ENCODE assay signal across 29 cellular contexts in genomic region chr4:85427123-85427522, GRCh38.
"Had no signal": no experiment of that assay in that cellular context is flagged by ENCODE, and none has a peak within 500 bp of the region (broad histone marks: within the 10 kb centered on the region; RNA-seq: fewer than 3 reads in every experiment).

No MANE protein-coding gene starts in this region.

- H3K4me1 ChIP-seq: colonic mucosa, esophagus squamous epithelium, gastroesophageal sphincter had no signal

- H3K4me3 ChIP-seq: colonic mucosa, coronary artery, dorsolateral prefrontal cortex, esophagus muscularis mucosa, esophagus squamous epithelium, gastrocnemius medialis, gastroesophageal sphincter, heart left ventricle, heart right ventricle had no signal

- H3K9me3 Mint-ChIP-seq: dendritic cell treated with granulocyte-macrophage colony-stimulating factor and Interleukin-4, amounts not matched to agents 40 ng/mL and 50 ng/mL, for 4 days; endodermal cell had no signal

- H3K27ac Mint-ChIP-seq: dendritic cell treated with granulocyte-macrophage colony-stimulating factor and Interleukin-4, amounts not matched to agents 40 ng/mL and 50 ng/mL, for 4 days; effector memory CD8-positive, alpha-beta T cell; endodermal cell had no signal

- DNase-seq: colonic mucosa; cortex of kidney; dermis blood vessel endothelial cell; dorsolateral prefrontal cortex; effector CD4-positive, alpha-beta T cell; effector CD8-positive, alpha-beta T cell; effector memory CD4-positive, alpha-beta T cell; effector memory CD8-positive, alpha-beta T cell; endodermal cell; erythroblast; esophagus squamous epithelium; foreskin fibroblast; foreskin keratinocyte; foreskin melanocyte; gastrocnemius medialis; glutamatergic neuron; head of caudate nucleus had no signal

- H3K27ac ChIP-seq: colonic mucosa, coronary artery, dorsolateral prefrontal cortex, epithelial cell of prostate, esophagus muscularis mucosa, esophagus squamous epithelium, foreskin keratinocyte, gastrocnemius medialis, gastroesophageal sphincter had no signal

- H3K4me3 Mint-ChIP-seq: dendritic cell treated with granulocyte-macrophage colony-stimulating factor and Interleukin-4, amounts not matched to agents 40 ng/mL and 50 ng/mL, for 4 days; effector memory CD8-positive, alpha-beta T cell; endodermal cell had no signal

- H3K27me3 Mint-ChIP-seq: effector memory CD8-positive, alpha-beta T cell had no signal

- H3K36me3 ChIP-seq: colonic mucosa, esophagus muscularis mucosa, esophagus squamous epithelium, gastrocnemius medialis, gastroesophageal sphincter, heart left ventricle, heart right ventricle had no signal

- FAIRE-seq: colon, endometrium, endothelial cell of umbilical vein, frontal cortex had no signal

- ATAC-seq: effector memory CD8-positive, alpha-beta T cell; esophagus mucosa; foreskin keratinocyte; gastrocnemius medialis; gastroesophageal sphincter had no signal

- H3K9me3 ChIP-seq: colonic mucosa, esophagus muscularis mucosa, esophagus squamous epithelium, gastrocnemius medialis, gastroesophageal sphincter, heart left ventricle, heart right ventricle had no signal

- H3K27me3 ChIP-seq: colonic mucosa, dorsolateral prefrontal cortex, foreskin keratinocyte, gastrocnemius medialis, gastroesophageal sphincter, heart left ventricle, heart right ventricle had no signal
